In the genomic region with DNA sequence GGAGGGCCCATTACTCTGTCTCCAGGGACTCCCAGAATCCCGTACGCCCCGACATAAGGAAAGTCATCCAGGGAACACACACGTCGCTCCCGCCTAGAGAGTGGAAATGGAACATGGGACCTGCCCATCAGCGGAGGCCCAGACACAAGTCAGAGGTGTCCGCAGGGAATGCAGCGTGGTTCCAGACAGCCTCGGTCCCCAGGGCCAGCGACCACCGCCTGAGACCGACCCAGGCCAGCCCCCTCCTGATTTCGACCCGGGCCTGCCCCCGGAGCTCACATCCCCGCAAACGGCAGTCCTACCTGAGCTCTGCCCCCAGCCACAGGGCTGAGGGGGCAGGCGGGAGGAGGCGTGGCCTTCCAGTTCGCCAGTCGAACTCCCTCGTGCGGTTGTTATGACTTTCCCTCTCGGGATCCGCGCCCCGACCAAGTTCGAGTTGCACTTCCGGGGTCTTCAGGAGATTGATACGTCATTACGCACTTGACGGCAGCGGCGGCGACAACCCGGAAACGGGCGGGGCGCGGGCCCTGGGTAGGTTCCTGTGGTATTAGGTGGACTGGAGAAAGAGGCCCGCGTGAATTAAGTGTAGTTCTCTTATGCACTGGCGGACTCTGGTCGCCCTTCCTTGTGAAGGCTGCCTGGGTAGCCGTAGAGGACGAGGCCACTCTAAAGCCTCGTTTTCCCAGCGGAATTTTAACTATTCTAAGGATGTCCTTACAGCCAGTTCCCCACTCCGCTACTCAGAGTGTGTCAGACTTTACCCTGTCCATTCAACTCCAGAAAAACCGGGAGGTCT, we compare ENCODE assay signal across 8 cellular contexts.
A peak's percentile ranks its signal among the peaks of the same experiment; 100 is the strongest.
DNase-seq lines count a peak whose midpoint lies in the region; ATAC-seq and TF ChIP-seq lines count a peak whose summit lies in the region.

No MANE protein-coding gene starts in this region.

- peak; percentile 3 for TF ChIP-seq CTCF in fibroblast of mammary gland (conservative IDR thresholded peaks at IDR 0.05; ENCODE audit: control insufficient read depth, insufficient read depth, low read depth, low read length)

- H3K27me3 Mint-ChIP-seq in activated T-helper 17 cell treated with anti-CD3 and anti-CD28 coated beads, Interleukin-2, amount 50 U/mL, for 72 hours = peaks cover 4% of the 10 kb centered on the region
- H3K27me3 Mint-ChIP-seq in naive thymus-derived CD8-positive, alpha-beta T cell = peaks cover 0 to 7% (median 0%) of the 10 kb centered on the region in 5 donors
- peaks cover 15 to 21% of the 10 kb centered on the region in 2 donors for H3K27me3 Mint-ChIP-seq in stimulated activated naive B cell treated with anti-CD40 and anti-IgM and Interleukin-4, amounts not matched to agents 10 μg/mL and 1 μg/mL and 100 μg/mL, for 72 hours

- POLR2A ChIA-PET in naive thymus-derived CD8-positive, alpha-beta T cell (lab: Charles Lee) = no interaction called here

- DNase-seq in EL = peak; percentile 98
- DNase-seq in GOT3 (lab: John Stamatoyannopoulos, UW) = peak; percentile 75
- DNase-seq in LHCN-M2 (ENCODE audit: low read depth) = peak; percentile 95
- peak; percentile 94 for DNase-seq in RPMI7951 (ENCODE audit: low read depth)
- peak; percentile 95 for DNase-seq in fibroblast of mammary gland (ENCODE audit: low read depth)
- peak; percentile 82 to 96 (median 90) for DNase-seq in naive thymus-derived CD8-positive, alpha-beta T cell
- peak; percentile 93 for DNase-seq in stimulated activated naive B cell treated with anti-CD40 and anti-IgM and Interleukin-4, amounts not matched to agents 10 μg/mL and 1 μg/mL and 100 μg/mL, for 72 hours

- peaks cover 18% of the 10 kb centered on the region for H3K4me1 Mint-ChIP-seq in activated T-helper 17 cell treated with anti-CD3 and anti-CD28 coated beads, Interleukin-2, amount 50 U/mL, for 72 hours
- peaks cover 11 to 44% (median 41%) of the 10 kb centered on the region in 4 donors for H3K4me1 Mint-ChIP-seq in naive thymus-derived CD8-positive, alpha-beta T cell
- H3K4me1 Mint-ChIP-seq in stimulated activated naive B cell treated with anti-CD40 and anti-IgM and Interleukin-4, amounts not matched to agents 10 μg/mL and 1 μg/mL and 100 μg/mL, for 72 hours = peaks cover 14 to 35% of the 10 kb centered on the region in 2 donors

- peak overlapping the region; percentile 77 for H3K4me3 ChIP-seq in fibroblast of mammary gland (ENCODE audit: control insufficient read depth, low read depth, low read length)

- peak; percentile 99 for ATAC-seq in activated T-helper 17 cell treated with anti-CD3 and anti-CD28 coated beads, Interleukin-2, amount 50 U/mL, for 72 hours (replicated peaks)
- ATAC-seq in naive thymus-derived CD8-positive, alpha-beta T cell = peak; percentile 94 to 95
- ATAC-seq in stimulated activated naive B cell treated with anti-CD40 and anti-IgM and Interleukin-4, amounts not matched to agents 10 μg/mL and 1 μg/mL and 100 μg/mL, for 72 hours (replicated peaks) = peak; percentile 99

- H3K36me3 Mint-ChIP-seq in activated T-helper 17 cell treated with anti-CD3 and anti-CD28 coated beads, Interleukin-2, amount 50 U/mL, for 72 hours (ENCODE audit: low read depth) = peaks cover 14% of the 10 kb centered on the region
- peaks cover 7 to 22% (median 18%) of the 10 kb centered on the region in 3 donors for H3K36me3 Mint-ChIP-seq in naive thymus-derived CD8-positive, alpha-beta T cell
- peaks cover 10 to 22% of the 10 kb centered on the region in 2 donors for H3K36me3 Mint-ChIP-seq in stimulated activated naive B cell treated with anti-CD40 and anti-IgM and Interleukin-4, amounts not matched to agents 10 μg/mL and 1 μg/mL and 100 μg/mL, for 72 hours

- peak overlapping the region; percentile 94 for H3K4me3 Mint-ChIP-seq in activated T-helper 17 cell treated with anti-CD3 and anti-CD28 coated beads, Interleukin-2, amount 50 U/mL, for 72 hours
- H3K4me3 Mint-ChIP-seq in naive thymus-derived CD8-positive, alpha-beta T cell = peak overlapping the region; percentile 91 to 97 (median 94)
- H3K4me3 Mint-ChIP-seq in stimulated activated naive B cell treated with anti-CD40 and anti-IgM and Interleukin-4, amounts not matched to agents 10 μg/mL and 1 μg/mL and 100 μg/mL, for 72 hours = peak overlapping the region; percentile 95 to 100

- peaks cover 16% of the 10 kb centered on the region for H3K9me3 Mint-ChIP-seq in activated T-helper 17 cell treated with anti-CD3 and anti-CD28 coated beads, Interleukin-2, amount 50 U/mL, for 72 hours
- peaks cover 2 to 20% (median 11%) of the 10 kb centered on the region in 9 donors for H3K9me3 Mint-ChIP-seq in naive thymus-derived CD8-positive, alpha-beta T cell
- peaks cover 9 to 18% of the 10 kb centered on the region in 2 donors for H3K9me3 Mint-ChIP-seq in stimulated activated naive B cell treated with anti-CD40 and anti-IgM and Interleukin-4, amounts not matched to agents 10 μg/mL and 1 μg/mL and 100 μg/mL, for 72 hours

- peak overlapping the region; percentile 97 for H3K27ac Mint-ChIP-seq in activated T-helper 17 cell treated with anti-CD3 and anti-CD28 coated beads, Interleukin-2, amount 50 U/mL, for 72 hours
- peak overlapping the region; percentile 92 to 98 (median 96) for H3K27ac Mint-ChIP-seq in naive thymus-derived CD8-positive, alpha-beta T cell
- peak overlapping the region; percentile 98 for H3K27ac Mint-ChIP-seq in stimulated activated naive B cell treated with anti-CD40 and anti-IgM and Interleukin-4, amounts not matched to agents 10 μg/mL and 1 μg/mL and 100 μg/mL, for 72 hours

Comparison
In these comparisons a context has a peak if more than half of its experiments do, and no peak if none do; other contexts are left out.
1. Peak in every context shown above with its lines: DNase-seq, ATAC-seq and H3K4me3 ChIP-seq.